Comparison of ENCODE assay signal across 1 cellular context in the genomic region with DNA sequence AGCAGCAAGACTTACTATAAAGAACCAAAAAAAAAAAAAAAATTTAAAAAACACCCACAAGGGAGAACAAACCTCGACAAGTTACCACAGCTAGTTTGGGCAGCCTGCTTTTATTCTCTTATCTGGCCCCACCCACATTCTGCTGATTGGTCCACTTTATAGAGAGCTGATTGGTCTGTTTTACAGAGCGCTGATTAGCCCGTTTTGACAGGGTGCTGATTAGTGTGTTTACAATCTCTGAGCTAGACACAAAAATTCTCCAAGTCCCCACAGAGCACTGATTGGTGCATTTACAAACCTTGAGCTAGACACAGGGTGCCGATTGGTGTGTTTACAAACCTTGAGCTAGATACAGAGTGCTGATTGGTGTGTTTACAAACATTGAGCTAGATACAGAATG. TPM values are rescaled to one million over a fixed set of nuclear protein-coding genes. Genes with fewer than 3 reads are reported as not detected.
"Had no signal": no experiment of that assay in that cellular context is flagged by ENCODE, and none has a peak within 500 bp of the region (broad histone marks: within the 10 kb centered on the region; RNA-seq: fewer than 3 reads in every experiment).

No MANE protein-coding gene starts in this region.

RNA-seq across cellular contexts. Expression of a gene that starts 31.7 kb away (rescaled TPM):
- polyA plus RNA-seq: naive thymus-derived CD8-positive, alpha-beta T cell had no signal
